ENCODE assay signal across 8 cellular contexts in the genomic region with DNA sequence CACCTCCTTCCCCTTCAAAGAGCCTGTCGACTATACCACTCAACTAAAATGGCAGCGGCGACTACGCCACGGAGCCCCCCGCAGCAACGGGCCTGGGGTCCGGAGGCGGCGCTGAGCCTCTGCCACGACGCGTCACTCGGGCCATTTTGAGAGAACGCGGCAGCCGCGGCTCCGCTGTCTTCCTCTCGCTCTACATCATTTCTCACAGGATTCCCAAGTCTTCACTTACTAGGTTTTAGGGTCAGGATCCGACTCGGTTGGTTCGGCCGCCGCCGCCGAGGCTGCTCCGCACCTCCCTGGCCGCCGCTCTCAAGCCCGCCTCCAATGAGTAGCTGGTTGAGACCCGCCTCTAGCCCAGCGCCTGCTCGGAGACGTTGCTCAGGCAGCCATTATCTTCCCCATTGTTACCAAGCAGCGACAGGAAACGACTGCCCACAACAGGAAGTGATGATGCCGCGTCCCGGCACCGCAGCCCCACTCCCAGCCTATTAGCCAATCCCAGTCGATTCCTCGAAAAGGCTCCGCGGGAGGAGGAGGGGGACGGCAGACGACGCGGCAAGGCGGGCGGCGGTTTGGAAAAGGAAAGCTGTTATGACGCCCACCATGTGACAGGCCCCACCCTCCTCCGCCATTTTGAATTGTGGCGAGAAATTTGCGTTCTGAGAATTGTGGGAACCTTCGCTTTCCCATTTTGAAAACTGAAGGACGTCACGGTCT.
DNase-seq lines count a peak whose midpoint lies in the region; ATAC-seq, FAIRE-seq and TF ChIP-seq lines count a peak whose summit lies in the region.

A gene with protein sequence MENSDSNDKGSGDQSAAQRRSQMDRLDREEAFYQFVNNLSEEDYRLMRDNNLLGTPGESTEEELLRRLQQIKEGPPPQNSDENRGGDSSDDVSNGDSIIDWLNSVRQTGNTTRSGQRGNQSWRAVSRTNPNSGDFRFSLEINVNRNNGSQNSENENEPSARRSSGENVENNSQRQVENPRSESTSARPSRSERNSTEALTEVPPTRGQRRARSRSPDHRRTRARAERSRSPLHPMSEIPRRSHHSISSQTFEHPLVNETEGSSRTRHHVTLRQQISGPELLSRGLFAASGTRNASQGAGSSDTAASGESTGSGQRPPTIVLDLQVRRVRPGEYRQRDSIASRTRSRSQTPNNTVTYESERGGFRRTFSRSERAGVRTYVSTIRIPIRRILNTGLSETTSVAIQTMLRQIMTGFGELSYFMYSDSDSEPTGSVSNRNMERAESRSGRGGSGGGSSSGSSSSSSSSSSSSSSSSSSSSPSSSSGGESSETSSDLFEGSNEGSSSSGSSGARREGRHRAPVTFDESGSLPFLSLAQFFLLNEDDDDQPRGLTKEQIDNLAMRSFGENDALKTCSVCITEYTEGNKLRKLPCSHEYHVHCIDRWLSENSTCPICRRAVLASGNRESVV (minus strand): TSS at position 432 of the 717 bp plus-strand sequence. CDS start 18,647 bp downstream, outside the sequence.

- no peak for TF ChIP-seq CTCF in AG09319 (IDR thresholded peaks at IDR 0.05; ENCODE audit: low read depth, low read length)

- peak; percentile 90 for FAIRE-seq in islet of Langerhans (lab: Jason Lieb, UNC)

- peak; percentile 93 for ATAC-seq in GM19035 (IDR thresholded peaks at IDR 0.05; ENCODE audit: unreplicated experiment)
- peak; percentile 93 for ATAC-seq in HG03354 (IDR thresholded peaks at IDR 0.05; ENCODE audit: poor library complexity, severe bottlenecking, unreplicated experiment)
- peak; percentile 96 to 97 for ATAC-seq in activated CD4-positive, CD25-positive, alpha-beta regulatory T cell treated with anti-CD3 and anti-CD28 coated beads, Interleukin-2, amount 50 U/mL, for 24 hours

- peak; percentile 90 for DNase-seq in AG09319 (ENCODE audit: extremely low read depth, low read depth)
- DNase-seq in NCI-H446 treated with DMSO at 0.1 percent for 48 hours (lab: John Stamatoyannopoulos, UW), result peak; percentile 94
- DNase-seq in cerebellar cortex (ENCODE audit: low spot score), result peak; percentile 96
- peak; percentile 78 for DNase-seq in stimulated activated CD4-positive, alpha-beta T cell treated with anti-CD3 and anti-CD28 coated beads, Interleukin-12 subunit alpha, Interleukin-12 subunit beta, amount 100 ng/mL, for 4 hours

Comparison
In these comparisons a context has a peak if more than half of its experiments do, and no peak if none do; other contexts are left out.
1. Peak in every context shown above with its lines: DNase-seq and ATAC-seq.